9 cellular contexts compared by ENCODE assay signal in the genomic region with DNA sequence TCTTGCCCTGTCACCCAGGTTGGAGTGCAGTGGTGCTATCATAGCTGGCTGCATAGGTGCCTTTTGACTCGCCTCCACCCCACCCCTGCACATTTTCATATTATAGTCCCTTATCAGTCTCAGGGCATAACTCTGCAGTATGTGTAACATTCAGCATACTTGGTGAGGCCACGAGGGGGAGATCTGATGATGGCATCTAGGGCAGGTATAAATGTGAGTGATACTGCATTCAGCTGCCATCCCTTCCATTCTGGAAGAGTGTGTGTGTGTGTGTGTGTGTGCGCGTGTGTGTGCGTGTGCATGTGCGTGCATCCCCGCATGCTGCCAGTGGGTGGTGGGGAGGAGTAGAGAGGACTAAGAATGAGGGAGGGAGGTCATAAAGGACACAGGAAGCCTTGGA.
DNase-seq lines count a peak whose midpoint lies in the region; ATAC-seq and TF ChIP-seq lines count a peak whose summit lies in the region.
"Had no signal": no experiment of that assay in that cellular context is flagged by ENCODE, and none has a peak within 500 bp of the region (broad histone marks: within the 10 kb centered on the region; RNA-seq: fewer than 3 reads in every experiment).

No MANE protein-coding gene starts in this region.

- no peaks in the 10 kb centered on the region for H3K9me2 ChIP-seq in PC-9 (ENCODE audit: insufficient read depth)

- peak overlapping the region in 1 of 2 donors; percentile 1 for H3K4me3 Mint-ChIP-seq in effector memory CD8-positive, alpha-beta T cell

- peaks cover 64 to 73% of the 10 kb centered on the region in 2 donors for H3K4me1 Mint-ChIP-seq in effector memory CD8-positive, alpha-beta T cell (ENCODE audit: low read depth in 2 of 2)

- H3K27me3 Mint-ChIP-seq in effector memory CD8-positive, alpha-beta T cell = no peaks in the 10 kb centered on the region

- peak; percentile 28 for ATAC-seq in effector memory CD8-positive, alpha-beta T cell (replicated peaks)

- H3K9me3 ChIP-seq in PC-9 (ENCODE audit: insufficient read depth, low read depth) = no peaks in the 10 kb centered on the region
- H3K9me3 ChIP-seq: neutrophil had no signal

- H3K36me3 Mint-ChIP-seq in effector memory CD8-positive, alpha-beta T cell (ENCODE audit: insufficient read depth) = peaks cover 3% of the 10 kb centered on the region

- H3K27ac Mint-ChIP-seq in effector memory CD8-positive, alpha-beta T cell = peak overlapping the region in 1 of 2 donors; percentile 68

- no peak overlapping the region for H3K4me2 ChIP-seq in PC-9

- no peaks in the 10 kb centered on the region for H3K27me3 ChIP-seq in PC-9 (ENCODE audit: insufficient read depth, low read depth)
- H3K27me3 ChIP-seq: neutrophil had no signal

- peaks cover 97% of the 10 kb centered on the region for H3K79me2 ChIP-seq in PC-9 (ENCODE audit: low read depth)

- H3K36me3 ChIP-seq in PC-9 (ENCODE audit: low read depth) = no peaks in the 10 kb centered on the region
- H3K36me3 ChIP-seq: neutrophil had no signal

- peaks cover 51% of the 10 kb centered on the region for H3K4me1 ChIP-seq in PC-9 (replicated peaks; ENCODE audit: insufficient read depth)

- intact Hi-C loops in PC-9 (cut with micrococcal nuclease; ENCODE audit: unreplicated experiment) = no loop called here

- no peak overlapping the region for H2AFZ ChIP-seq in PC-9

- H3K4me3 ChIP-seq in PC-9 = no peak overlapping the region

- no TSS peak for BruUV-seq in PC-9 (replicated peaks; lab: Mats Ljungman, UMichigan)

- peaks cover 32% of the 10 kb centered on the region for H4K20me1 ChIP-seq in PC-9 (ENCODE audit: insufficient read depth)

- no peaks in the 10 kb centered on the region for H3K9me3 Mint-ChIP-seq in effector memory CD8-positive, alpha-beta T cell

- DNase-seq in GM20000 (ENCODE audit: low spot score) (peak; percentile 28), T-helper 1 cell (peak in 3 of 5 donors; percentile 4 to 63 (median 15)), NCI-H1048 (lab: John Stamatoyannopoulos, UW) (no peak), PC-9 (no peak), NCI-H446 (lab: John Stamatoyannopoulos, UW) (no peak)
- DNase-seq in effector memory CD8-positive, alpha-beta T cell = peak; percentile 4 to 12 (median 8)
- DNase-seq in stimulated activated CD4-positive, alpha-beta T cell treated with anti-CD3 and anti-CD28 coated beads, TNF-alpha, amount 100 ng/mL, for 48 hours (ENCODE audit: low read depth in 3 of 3) = peak in 2 of 3 donors; percentile 14 to 20

- TF ChIP-seq CTCF in 22Rv1 (IDR thresholded peaks at IDR 0.05) (0 out of 2 replicates have a peak, but pooled peaks have one; percentile 20), GM20000 (IDR thresholded peaks at IDR 0.05; ENCODE audit: extremely low read depth, missing control alignments) (peak; percentile 17), PC-9 (conservative IDR thresholded peaks at IDR 0.05) (no peak)

- POLR2A ChIA-PET in PC-9 (lab: Charles Lee; ENCODE audit: unreplicated experiment) = interaction anchor here (0.6 kb wide), 1 partner anchor 245 kb away, joined by 5 read pairs; no protein-coding TSS in a partner anchor

- H3F3A ChIP-seq in PC-9 (ENCODE audit: insufficient read depth, low read depth) = peaks cover 21% of the 10 kb centered on the region; the same call in 1 of the 2 replicates

- H3K27ac ChIP-seq in 22Rv1 (no peak overlapping the region), PC-9 (no peak overlapping the region)
- H3K27ac ChIP-seq: neutrophil had no signal

- CTCF ChIA-PET in PC-9 (lab: Charles Lee) = no interaction called here

Comparison
In these comparisons a context has a peak if more than half of its experiments do, and no peak if none do; other contexts are left out.
1. DNase-seq: peak in GM20000 (single experiment), T-helper 1 cell (3 of 5), effector memory CD8-positive, alpha-beta T cell (3 of 3) and stimulated activated CD4-positive, alpha-beta T cell treated with anti-CD3 and anti-CD28 coated beads, TNF-alpha, amount 100 ng/mL, for 48 hours (2 of 3); none in NCI-H1048 (single experiment), PC-9 (0 of 2) and NCI-H446 (0 of 2).